Comparison of ENCODE assay signal across 25 cellular contexts in genomic region chr6:123117145-123117908, GRCh38.
"Had no signal": no experiment of that assay in that cellular context is flagged by ENCODE, and none has a peak within 500 bp of the region (broad histone marks: within the 10 kb centered on the region; RNA-seq: fewer than 3 reads in every experiment).

No MANE protein-coding gene starts in this region.

- H3K27me3 ChIP-seq: MG63 had no signal

- H3K27ac ChIP-seq: VCaP had no signal

- ATAC-seq: activated naive CD4-positive, alpha-beta T cell treated with anti-CD3 and anti-CD28 coated beads, Interleukin-2, amount 50 U/mL, for 72 hours; activated naive CD8-positive, alpha-beta T cell treated with anti-CD3 and anti-CD28 coated beads, Interleukin-2, amount 50 U/mL, for 24 hours; activated T-cell treated with anti-CD3 and anti-CD28 coated beads, Interleukin-2, amount 50 U/mL, for 4 hours; Right ventricle myocardium inferior had no signal

- H3K36me3 ChIP-seq: MG63 had no signal

- FAIRE-seq: astrocyte had no signal

- H3K4me3 ChIP-seq: MG63 had no signal

- H3K9me3 ChIP-seq: MG63 had no signal

- DNase-seq: activated CD4-positive, alpha-beta memory T cell treated with anti-CD3 and anti-CD28 coated beads for 36 hours; activated CD4-positive, alpha-beta T cell treated with anti-CD3 and anti-CD28 coated beads, Interleukin-2, amount 10 ng/mL, durations not matched to agents 7 days and 5 days; activated CD4-positive, CD25-positive, alpha-beta regulatory T cell; activated CD8-positive, alpha-beta memory T cell treated with anti-CD3 and anti-CD28 coated beads for 24 hours; activated effector memory CD4-positive, alpha-beta T cell treated with anti-CD3 and anti-CD28 coated beads, Interleukin-2, amount 50 U/mL, for 16 hours; activated naive CD4-positive, alpha-beta T cell treated with Interleukin-2 at 50 U/mL for 16 hours; activated naive CD8-positive, alpha-beta T cell treated with anti-CD3 and anti-CD28 coated beads, Interleukin-2, amount 50 U/mL, for 24 hours; activated T-cell treated with anti-CD3 and anti-CD28 coated beads, Interleukin-2, amount 50 U/mL, for 4 hours; amygdala; cortex of kidney; MG63; MV-4-11; NCI-H1092 treated with DMSO at 0.1 percent for 48 hours; NCI-H1417 treated with DMSO at 0.1 percent for 48 hours; NCI-H1694; NCI-H2081; NCI-H2171 treated with DMSO at 0.1 percent for 48 hours; NCI-H446; NCI-H524; NCI-H774; RPMI8226 had no signal
